ENCODE assay signal across 29 cellular contexts in genomic region chr10:8116926-8117493, GRCh38.
"Had no signal": no experiment of that assay in that cellular context is flagged by ENCODE, and none has a peak within 500 bp of the region (broad histone marks: within the 10 kb centered on the region; RNA-seq: fewer than 3 reads in every experiment).

No MANE protein-coding gene starts in this region.

- H3K27ac ChIP-seq: breast epithelium, foreskin keratinocyte, heart right ventricle, left ventricle myocardium inferior, thoracic aorta had no signal

- H3K27me3 ChIP-seq: breast epithelium, foreskin keratinocyte had no signal

- ATAC-seq: activated T-cell treated with anti-CD3 and anti-CD28 coated beads, Interleukin-2, amount 50 U/mL, for 4 hours; activated T-helper 17 cell treated with anti-CD3 and anti-CD28 coated beads, Interleukin-2, amount 50 U/mL, for 72 hours; esophagus mucosa; foreskin keratinocyte; heart right ventricle; right cardiac atrium; stimulated activated naive CD8-positive, alpha-beta T cell treated with anti-CD3 and anti-CD28 coated beads, Interleukin-15, Interleukin-2, amounts not matched to agents 100 U/mL and 50 U/mL, for 24 hours; WTC11 had no signal

- DNase-seq: activated CD4-positive, alpha-beta memory T cell treated with anti-CD3 and anti-CD28 coated beads, Interleukin-2, amount 10 ng/mL, durations not matched to agents 7 days and 5 days; activated CD4-positive, alpha-beta T cell treated with anti-CD3 and anti-CD28 coated beads for 1 hour; activated CD4-positive, alpha-beta T cell treated with anti-CD3 and anti-CD28 coated beads, Interleukin-2, amount 10 ng/mL, durations not matched to agents 7 days and 5 days; activated gamma-delta T cell treated with Interleukin-2 at 50 U/mL for 16 hours; activated naive CD4-positive, alpha-beta T cell treated with anti-CD3 and anti-CD28 coated beads, Interleukin-2, amount 50 U/mL, for 16 hours; activated T-cell treated with anti-CD3 and anti-CD28 coated beads, Interleukin-2, amount 50 U/mL, for 4 hours; central memory CD4-positive, alpha-beta T cell; endodermal cell; foreskin keratinocyte; heart right ventricle; left ventricle myocardium inferior; posterior cingulate gyrus; right cardiac atrium; stimulated activated CD4-positive, alpha-beta T cell treated with anti-CD3 and anti-CD28 coated beads, Interleukin-12 subunit alpha, Interleukin-12 subunit beta, amount 100 ng/mL, for 4 hours; stimulated activated CD4-positive, alpha-beta T cell treated with anti-CD3 and anti-CD28 coated beads, Interleukin-4, amount 100 ng/mL, for 1 hour; stimulated activated naive CD8-positive, alpha-beta T cell treated with anti-CD3 and anti-CD28 coated beads, Interleukin-15, Interleukin-2, amounts not matched to agents 100 U/mL and 50 U/mL, for 24 hours; T-helper 1 cell; trophoblast cell had no signal

- H3K27ac Mint-ChIP-seq: activated CD4-positive, alpha-beta memory T cell treated with anti-CD3 and anti-CD28 coated beads, Interleukin-2, amount 10 ng/mL, durations not matched to agents 7 days and 5 days; activated CD4-positive, alpha-beta T cell treated with anti-CD3 and anti-CD28 coated beads, Interleukin-2, amount 10 ng/mL, durations not matched to agents 7 days and 5 days; activated T-helper 17 cell treated with anti-CD3 and anti-CD28 coated beads, Interleukin-2, amount 50 U/mL, for 72 hours; dendritic cell treated with granulocyte-macrophage colony-stimulating factor and Interleukin-4, amounts not matched to agents 40 ng/mL and 50 ng/mL, for 4 days; endodermal cell; nephron; T-helper 2 cell treated with Interferon-gamma antibody and Interleukin-4, amounts not matched to agents 5 μg/mL and 100 μg/mL, for 36 hours; WTC11 had no signal

- H3K4me3 Mint-ChIP-seq: activated CD4-positive, alpha-beta memory T cell treated with anti-CD3 and anti-CD28 coated beads, Interleukin-2, amount 10 ng/mL, durations not matched to agents 7 days and 5 days; activated CD4-positive, alpha-beta T cell treated with anti-CD3 and anti-CD28 coated beads, Interleukin-2, amount 10 ng/mL, durations not matched to agents 7 days and 5 days; activated T-cell treated with anti-CD3 and anti-CD28 coated beads, Interleukin-2, amount 50 U/mL, for 4 hours; activated T-helper 17 cell treated with anti-CD3 and anti-CD28 coated beads, Interleukin-2, amount 50 U/mL, for 72 hours; dendritic cell treated with granulocyte-macrophage colony-stimulating factor and Interleukin-4, amounts not matched to agents 40 ng/mL and 50 ng/mL, for 4 days; endodermal cell; nephron; T-helper 2 cell treated with Interferon-gamma antibody and Interleukin-4, amounts not matched to agents 5 μg/mL and 100 μg/mL, for 36 hours; WTC11 had no signal

- H3K4me1 Mint-ChIP-seq: activated CD4-positive, alpha-beta memory T cell treated with anti-CD3 and anti-CD28 coated beads, Interleukin-2, amount 10 ng/mL, durations not matched to agents 7 days and 5 days; activated T-helper 17 cell treated with anti-CD3 and anti-CD28 coated beads, Interleukin-2, amount 50 U/mL, for 72 hours; nephron; WTC11 had no signal

- H3K36me3 ChIP-seq: breast epithelium, heart right ventricle, left ventricle myocardium inferior, thoracic aorta had no signal

- H3K4me3 ChIP-seq: breast epithelium, heart right ventricle, left ventricle myocardium inferior, lung, thoracic aorta had no signal

- H3K4me1 ChIP-seq: breast epithelium, foreskin keratinocyte, heart right ventricle, left ventricle myocardium inferior had no signal

- H3K9me3 Mint-ChIP-seq: activated CD4-positive, alpha-beta T cell treated with anti-CD3 and anti-CD28 coated beads, Interleukin-2, amount 10 ng/mL, durations not matched to agents 7 days and 5 days; activated T-cell treated with anti-CD3 and anti-CD28 coated beads, Interleukin-2, amount 50 U/mL, for 4 hours; activated T-helper 17 cell treated with anti-CD3 and anti-CD28 coated beads, Interleukin-2, amount 50 U/mL, for 72 hours; dendritic cell treated with granulocyte-macrophage colony-stimulating factor and Interleukin-4, amounts not matched to agents 40 ng/mL and 50 ng/mL, for 4 days; endodermal cell; nephron; T-helper 2 cell treated with Interferon-gamma antibody and Interleukin-4, amounts not matched to agents 5 μg/mL and 100 μg/mL, for 36 hours; WTC11 had no signal

- FAIRE-seq: TTC549, urothelium cell line had no signal

- H3K9me3 ChIP-seq: breast epithelium, heart right ventricle, left ventricle myocardium inferior, thoracic aorta had no signal

- H3K36me3 Mint-ChIP-seq: WTC11 had no signal

- H3K27me3 Mint-ChIP-seq: activated CD4-positive, alpha-beta memory T cell treated with anti-CD3 and anti-CD28 coated beads, Interleukin-2, amount 10 ng/mL, durations not matched to agents 7 days and 5 days; activated CD4-positive, alpha-beta T cell treated with anti-CD3 and anti-CD28 coated beads, Interleukin-2, amount 10 ng/mL, durations not matched to agents 7 days and 5 days; activated T-helper 17 cell treated with anti-CD3 and anti-CD28 coated beads, Interleukin-2, amount 50 U/mL, for 72 hours had no signal
